11 cellular contexts compared by ENCODE assay signal in genomic region chr7:70681111-70681846, GRCh38.
A peak's percentile ranks its signal among the peaks of the same experiment; 100 is the strongest.
DNase-seq lines count a peak whose midpoint lies in the region; ATAC-seq and TF ChIP-seq lines count a peak whose summit lies in the region.
"Had no signal": no experiment of that assay in that cellular context is flagged by ENCODE, and none has a peak within 500 bp of the region (broad histone marks: within the 10 kb centered on the region; RNA-seq: fewer than 3 reads in every experiment).

No MANE protein-coding gene starts in this region.

- 0 out of 2 replicates have a peak, but pooled peaks cover 4% of the 10 kb centered on the region for H3F3A ChIP-seq in GM23338 (replicated peaks; ENCODE audit: low read depth)

- CTCF ChIA-PET in WTC11 (lab: Charles Lee) = interaction anchor here (0.7 kb wide), 1 partner anchor 96 kb away, joined by 3 read pairs; no protein-coding TSS in a partner anchor

- ATAC-seq in GM23338 (peak; percentile 86), WTC11 (peak; percentile 66), lower lobe of right lung (no peak), HG02981 (IDR thresholded peaks at IDR 0.05; ENCODE audit: unreplicated experiment) (no peak), GM18868 (IDR thresholded peaks at IDR 0.05; ENCODE audit: unreplicated experiment) (no peak), psoas muscle (no peak)

- DNase-seq in NCI-H82 (lab: John Stamatoyannopoulos, UW) (peak; percentile 30), NCI-H82 treated with DMSO at 0.1 percent for 48 hours (lab: John Stamatoyannopoulos, UW; ENCODE audit: unreplicated experiment) (no peak), GM23338 (ENCODE audit: low spot score) (peak; percentile 50), WTC11 (ENCODE audit: low spot score) (no peak), lower lobe of right lung (no peak), psoas muscle (no peak)
- DNase-seq: SHP77 had no signal

- no peak for TF ChIP-seq CTCF in GM23338 (conservative IDR thresholded peaks at IDR 0.05; ENCODE audit: low read depth in 2 of 2)
- TF ChIP-seq CTCF in WTC11 (IDR thresholded peaks at IDR 0.05) = no peak
- TF ChIP-seq CTCF in lower lobe of right lung (IDR thresholded peaks at IDR 0.05) = no peak
- TF ChIP-seq CTCF in psoas muscle (IDR thresholded peaks at IDR 0.05) = no peak

- no peak overlapping the region for H2AFZ ChIP-seq in GM23338

- no peaks in the 10 kb centered on the region for H3K36me3 ChIP-seq in GM23338 (ENCODE audit: insufficient read depth)
- no peaks in the 10 kb centered on the region for H3K36me3 ChIP-seq in lower lobe of right lung
- no peaks in the 10 kb centered on the region for H3K36me3 ChIP-seq in psoas muscle (ENCODE audit: insufficient read depth in 1 of 2, low read depth in 1 of 2)
- H3K36me3 ChIP-seq: tibial nerve had no signal

- H3K36me3 Mint-ChIP-seq in GM23338 (ENCODE audit: low read depth) (no peaks in the 10 kb centered on the region), WTC11 (no peaks in the 10 kb centered on the region)

- WGBS in psoas muscle, 3 donors = 90 to 91% (median 91%) methylated on average over 15 of the region's 15 CpGs

- intact Hi-C loops in lower lobe of right lung (cut with DNase I) (no loop called here), psoas muscle (cut with DNase I) (no loop called here)

- H3K9me2 ChIP-seq in GM23338 (ENCODE audit: insufficient read depth) = no peaks in the 10 kb centered on the region

- no peak overlapping the region for H3K27ac ChIP-seq in GM23338 (ENCODE audit: low read depth)
- H3K27ac ChIP-seq in lower lobe of right lung = peak overlapping the region; percentile 16
- H3K27ac ChIP-seq in psoas muscle = no peak overlapping the region
- H3K27ac ChIP-seq: 22Rv1, tibial nerve had no signal

- H3K9me3 ChIP-seq in lower lobe of right lung (no peaks in the 10 kb centered on the region), psoas muscle (no peaks in the 10 kb centered on the region)
- H3K9me3 ChIP-seq: tibial nerve had no signal

- H3K9me3 Mint-ChIP-seq in GM23338 (no peaks in the 10 kb centered on the region; the same call in 2 of the 3 replicates), WTC11 (no peaks in the 10 kb centered on the region)

- POLR2A ChIA-PET in WTC11 (lab: Charles Lee) = no interaction called here

- H3K4me1 ChIP-seq in GM23338 (ENCODE audit: insufficient read depth) (peaks cover 31% of the 10 kb centered on the region), lower lobe of right lung (no peaks in the 10 kb centered on the region), psoas muscle (no peaks in the 10 kb centered on the region)

- H3K27me3 Mint-ChIP-seq in GM23338 (ENCODE audit: insufficient read depth, low read depth, poor library complexity) = peaks cover 66% of the 10 kb centered on the region
- peaks cover 92% of the 10 kb centered on the region for H3K27me3 Mint-ChIP-seq in WTC11 (ENCODE audit: low read depth)

- no peak overlapping the region for H3K27ac Mint-ChIP-seq in GM23338
- H3K27ac Mint-ChIP-seq in WTC11 = no peak overlapping the region

- no peaks in the 10 kb centered on the region for H3K79me2 ChIP-seq in GM23338 (replicated peaks; ENCODE audit: insufficient read depth)

- H3K4me1 Mint-ChIP-seq in GM23338 = peaks cover 29% of the 10 kb centered on the region
- H3K4me1 Mint-ChIP-seq in WTC11 = peaks cover 32% of the 10 kb centered on the region

- peak overlapping the region; percentile 48 for H3K4me3 Mint-ChIP-seq in GM23338
- peak overlapping the region; percentile 38 for H3K4me3 Mint-ChIP-seq in WTC11

- H4K20me1 ChIP-seq in GM23338 (replicated peaks; ENCODE audit: insufficient read depth) = peaks cover 8% of the 10 kb centered on the region

- peaks cover 82% of the 10 kb centered on the region for H3K27me3 ChIP-seq in GM23338 (ENCODE audit: insufficient read depth)
- no peaks in the 10 kb centered on the region for H3K27me3 ChIP-seq in lower lobe of right lung (ENCODE audit: low read depth)
- no peaks in the 10 kb centered on the region for H3K27me3 ChIP-seq in psoas muscle (ENCODE audit: insufficient read depth in 3 of 3, low read length in 2 of 3)
- H3K27me3 ChIP-seq: tibial nerve had no signal

- H3K4me3 ChIP-seq in GM23338 (peak overlapping the region; percentile 44), lower lobe of right lung (peak overlapping the region; percentile 17), psoas muscle (no peak overlapping the region)
- H3K4me3 ChIP-seq: tibial nerve had no signal

- H3K4me2 ChIP-seq in GM23338 = peak overlapping the region; percentile 53

TF ChIP-seq in GM23338, 12 proteins besides CTCF, POLR2A, EP300 and RAD21 (continues in another document):
- TF ChIP-seq EZH2phosphoT487 (IDR thresholded peaks at IDR 0.05; ENCODE audit: unreplicated experiment) (no peak), CREB1 (CRISPR knock-in tag; IDR thresholded peaks at IDR 0.05; ENCODE audit: low read depth) (no peak), STAT1 (IDR thresholded peaks at IDR 0.05; ENCODE audit: unreplicated experiment) (no peak), EZH2 (IDR thresholded peaks at IDR 0.05; ENCODE audit: low read depth, unreplicated experiment) (no peak), POLR2AphosphoS5 (IDR thresholded peaks at IDR 0.05; ENCODE audit: low read depth) (no peak)
- TF ChIP-seq, protein P1, sequence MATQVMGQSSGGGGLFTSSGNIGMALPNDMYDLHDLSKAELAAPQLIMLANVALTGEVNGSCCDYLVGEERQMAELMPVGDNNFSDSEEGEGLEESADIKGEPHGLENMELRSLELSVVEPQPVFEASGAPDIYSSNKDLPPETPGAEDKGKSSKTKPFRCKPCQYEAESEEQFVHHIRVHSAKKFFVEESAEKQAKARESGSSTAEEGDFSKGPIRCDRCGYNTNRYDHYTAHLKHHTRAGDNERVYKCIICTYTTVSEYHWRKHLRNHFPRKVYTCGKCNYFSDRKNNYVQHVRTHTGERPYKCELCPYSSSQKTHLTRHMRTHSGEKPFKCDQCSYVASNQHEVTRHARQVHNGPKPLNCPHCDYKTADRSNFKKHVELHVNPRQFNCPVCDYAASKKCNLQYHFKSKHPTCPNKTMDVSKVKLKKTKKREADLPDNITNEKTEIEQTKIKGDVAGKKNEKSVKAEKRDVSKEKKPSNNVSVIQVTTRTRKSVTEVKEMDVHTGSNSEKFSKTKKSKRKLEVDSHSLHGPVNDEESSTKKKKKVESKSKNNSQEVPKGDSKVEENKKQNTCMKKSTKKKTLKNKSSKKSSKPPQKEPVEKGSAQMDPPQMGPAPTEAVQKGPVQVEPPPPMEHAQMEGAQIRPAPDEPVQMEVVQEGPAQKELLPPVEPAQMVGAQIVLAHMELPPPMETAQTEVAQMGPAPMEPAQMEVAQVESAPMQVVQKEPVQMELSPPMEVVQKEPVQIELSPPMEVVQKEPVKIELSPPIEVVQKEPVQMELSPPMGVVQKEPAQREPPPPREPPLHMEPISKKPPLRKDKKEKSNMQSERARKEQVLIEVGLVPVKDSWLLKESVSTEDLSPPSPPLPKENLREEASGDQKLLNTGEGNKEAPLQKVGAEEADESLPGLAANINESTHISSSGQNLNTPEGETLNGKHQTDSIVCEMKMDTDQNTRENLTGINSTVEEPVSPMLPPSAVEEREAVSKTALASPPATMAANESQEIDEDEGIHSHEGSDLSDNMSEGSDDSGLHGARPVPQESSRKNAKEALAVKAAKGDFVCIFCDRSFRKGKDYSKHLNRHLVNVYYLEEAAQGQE (IDR thresholded peaks at IDR 0.05; ENCODE audit: unreplicated experiment) = no peak

TF ChIP-seq in WTC11, 78 proteins besides CTCF, POLR2A, EP300 and RAD21 (continues in another document):
- TF ChIP-seq MXD4 (CRISPR knock-in tag; IDR thresholded peaks at IDR 0.05; ENCODE audit: borderline replicate concordance) (no peak), FOXK1 (CRISPR knock-in tag; IDR thresholded peaks at IDR 0.05) (no peak)
- TF ChIP-seq, protein P2, sequence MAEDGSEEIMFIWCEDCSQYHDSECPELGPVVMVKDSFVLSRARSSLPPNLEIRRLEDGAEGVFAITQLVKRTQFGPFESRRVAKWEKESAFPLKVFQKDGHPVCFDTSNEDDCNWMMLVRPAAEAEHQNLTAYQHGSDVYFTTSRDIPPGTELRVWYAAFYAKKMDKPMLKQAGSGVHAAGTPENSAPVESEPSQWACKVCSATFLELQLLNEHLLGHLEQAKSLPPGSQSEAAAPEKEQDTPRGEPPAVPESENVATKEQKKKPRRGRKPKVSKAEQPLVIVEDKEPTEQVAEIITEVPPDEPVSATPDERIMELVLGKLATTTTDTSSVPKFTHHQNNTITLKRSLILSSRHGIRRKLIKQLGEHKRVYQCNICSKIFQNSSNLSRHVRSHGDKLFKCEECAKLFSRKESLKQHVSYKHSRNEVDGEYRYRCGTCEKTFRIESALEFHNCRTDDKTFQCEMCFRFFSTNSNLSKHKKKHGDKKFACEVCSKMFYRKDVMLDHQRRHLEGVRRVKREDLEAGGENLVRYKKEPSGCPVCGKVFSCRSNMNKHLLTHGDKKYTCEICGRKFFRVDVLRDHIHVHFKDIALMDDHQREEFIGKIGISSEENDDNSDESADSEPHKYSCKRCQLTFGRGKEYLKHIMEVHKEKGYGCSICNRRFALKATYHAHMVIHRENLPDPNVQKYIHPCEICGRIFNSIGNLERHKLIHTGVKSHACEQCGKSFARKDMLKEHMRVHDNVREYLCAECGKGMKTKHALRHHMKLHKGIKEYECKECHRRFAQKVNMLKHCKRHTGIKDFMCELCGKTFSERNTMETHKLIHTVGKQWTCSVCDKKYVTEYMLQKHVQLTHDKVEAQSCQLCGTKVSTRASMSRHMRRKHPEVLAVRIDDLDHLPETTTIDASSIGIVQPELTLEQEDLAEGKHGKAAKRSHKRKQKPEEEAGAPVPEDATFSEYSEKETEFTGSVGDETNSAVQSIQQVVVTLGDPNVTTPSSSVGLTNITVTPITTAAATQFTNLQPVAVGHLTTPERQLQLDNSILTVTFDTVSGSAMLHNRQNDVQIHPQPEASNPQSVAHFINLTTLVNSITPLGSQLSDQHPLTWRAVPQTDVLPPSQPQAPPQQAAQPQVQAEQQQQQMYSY (CRISPR knock-in tag; IDR thresholded peaks at IDR 0.05) = no peak

Comparison
In these comparisons a context has a peak if more than half of its experiments do, and no peak if none do; other contexts are left out.
1. DNase-seq: peak in NCI-H82 (single experiment) and GM23338 (single experiment); none in NCI-H82 treated with DMSO at 0.1 percent for 48 hours (single experiment), WTC11 (single experiment), lower lobe of right lung (single experiment) and psoas muscle (0 of 2).
2. ATAC-seq: peak in GM23338 (single experiment) and WTC11 (single experiment); none in lower lobe of right lung (0 of 2), HG02981 (single experiment), GM18868 (single experiment) and psoas muscle (0 of 4).